28 cellular contexts compared by ENCODE assay signal in genomic region chrX:108285918-108286317, GRCh38.
"Had no signal": no experiment of that assay in that cellular context is flagged by ENCODE, and none has a peak within 500 bp of the region (broad histone marks: within the 10 kb centered on the region; RNA-seq: fewer than 3 reads in every experiment).

No MANE protein-coding gene starts in this region.

- H3K36me3 ChIP-seq: adrenal gland, breast epithelium, Peyer's patch had no signal

- H3K4me1 ChIP-seq: adrenal gland, breast epithelium, Peyer's patch had no signal

- DNase-seq: activated CD4-positive, alpha-beta T cell treated with anti-CD3 and anti-CD28 coated beads for 48 hours; activated CD4-positive, alpha-beta T cell treated with anti-CD3 and anti-CD28 coated beads, Interleukin-2, amount 50 U/mL, for 4 hours; activated CD4-positive, CD25-positive, alpha-beta regulatory T cell treated with anti-CD3 and anti-CD28 coated beads, Interleukin-2, amount 50 U/mL, for 72 hours; activated CD8-positive, alpha-beta memory T cell treated with anti-CD3 and anti-CD28 coated beads, Interleukin-2, amount 50 U/mL, for 48 hours; activated CD8-positive, alpha-beta T cell treated with anti-CD3 and anti-CD28 coated beads, Interleukin-2, amount 10 ng/mL, durations not matched to agents 7 days and 5 days; activated naive CD4-positive, alpha-beta T cell treated with anti-CD3 and anti-CD28 coated beads, Interleukin-2, amount 50 U/mL, for 16 hours; activated naive CD8-positive, alpha-beta T cell treated with anti-CD3 and anti-CD28 coated beads, Interleukin-2, amount 10 ng/mL, durations not matched to agents 7 days and 5 days; activated T-cell treated with anti-CD3 and anti-CD28 coated beads, Interleukin-2, amount 50 U/mL, for 1 hour; adrenal gland; anterior cingulate cortex; central memory CD4-positive, alpha-beta T cell; KG1; MV-4-11; NCI-H1092 treated with DMSO at 0.1 percent for 48 hours; NCI-H1417 treated with DMSO at 0.1 percent for 48 hours; NCI-H1694; NCI-H2029; NCI-H2107; NCI-H2171 treated with DMSO at 0.1 percent for 48 hours; NCI-H226; NCI-H526 treated with DMSO at 0.1 percent for 48 hours; NCI-H82; Peyer's patch; SHP77 treated with DMSO at 0.1 percent for 48 hours; T-helper 9 cell had no signal

- H3K27me3 ChIP-seq: Peyer's patch had no signal

- H3K4me3 ChIP-seq: adrenal gland, breast epithelium, Peyer's patch had no signal

- ATAC-seq: activated CD8-positive, alpha-beta T cell treated with anti-CD3 and anti-CD28 coated beads, Interleukin-2, amount 10 ng/mL, durations not matched to agents 7 days and 5 days; WTC11 had no signal

- H3K9me3 ChIP-seq: adrenal gland, Peyer's patch had no signal

- H3K27ac ChIP-seq: adrenal gland, breast epithelium, Peyer's patch, RWPE1 had no signal
